In genomic region chr19:41398603-41399002, GRCh38 we compare ENCODE assay signal across 9 cellular contexts. TPM values are rescaled to one million over a fixed set of nuclear protein-coding genes. Genes with fewer than 3 reads are reported as not detected.
DNase-seq lines count a peak whose midpoint lies in the region; ATAC-seq and TF ChIP-seq lines count a peak whose summit lies in the region.
"Had no signal": no experiment of that assay in that cellular context is flagged by ENCODE, and none has a peak within 500 bp of the region (broad histone marks: within the 10 kb centered on the region; RNA-seq: fewer than 3 reads in every experiment).

No MANE protein-coding gene starts in this region.

- H3K27me3 Mint-ChIP-seq in central memory CD8-positive, alpha-beta T cell, result no peaks in the 10 kb centered on the region
- H3K27me3 Mint-ChIP-seq in naive B cell, result no peaks in the 10 kb centered on the region

- H3K4me3 ChIP-seq in AG09309 (ENCODE audit: control insufficient read depth, low read depth, low read length) (peak overlapping the region; percentile 88), HUES6 (ENCODE audit: low read depth, low read length) (peak overlapping the region; percentile 82)

- DNase-seq in AG09309 (ENCODE audit: low read depth) (no peak), naive B cell (no peak), GF-D8 (lab: John Stamatoyannopoulos, UW) (no peak), AML-193 (lab: John Stamatoyannopoulos, UW) (no peak), cerebellum (ENCODE audit: low spot score) (no peak)
- no peak for DNase-seq in central memory CD8-positive, alpha-beta T cell (ENCODE audit: low spot score in 2 of 2)
- DNase-seq: NCI-H524 had no signal

- peak overlapping the region; percentile 98 for H3K27ac Mint-ChIP-seq in central memory CD8-positive, alpha-beta T cell (ENCODE audit: low read depth)
- peak overlapping the region in 4 of 6 donors; percentile 41 to 100 (median 78) for H3K27ac Mint-ChIP-seq in naive B cell

- H3K9me3 ChIP-seq in HUES6 (ENCODE audit: control insufficient read depth, insufficient read depth, low read depth, low read length), result no peaks in the 10 kb centered on the region

- ATAC-seq in central memory CD8-positive, alpha-beta T cell (replicated peaks; ENCODE audit: extremely low read depth, poor library complexity, severe bottlenecking), result no peak
- no peak for ATAC-seq in naive B cell (ENCODE audit: low read depth in 2 of 2)
- no peak for ATAC-seq in HG02798 (IDR thresholded peaks at IDR 0.05; ENCODE audit: poor library complexity, unreplicated experiment)

- H3K4me3 Mint-ChIP-seq in central memory CD8-positive, alpha-beta T cell, result peak overlapping the region; percentile 100
- H3K4me3 Mint-ChIP-seq in naive B cell, result peak overlapping the region; percentile 90 to 100 (median 99)

- peak overlapping the region; percentile 99 for H3K9ac ChIP-seq in HUES6 (ENCODE audit: low read length)

- no peaks in the 10 kb centered on the region for H3K27me3 ChIP-seq in HUES6 (ENCODE audit: control insufficient read depth, insufficient read depth, low read length)

- H3K27ac ChIP-seq in HUES6 (ENCODE audit: low read depth, low read length), result no peak overlapping the region

- no peaks in the 10 kb centered on the region for H3K9me3 Mint-ChIP-seq in central memory CD8-positive, alpha-beta T cell
- no peaks in the 10 kb centered on the region for H3K9me3 Mint-ChIP-seq in naive B cell

- H3K4me1 Mint-ChIP-seq in central memory CD8-positive, alpha-beta T cell, result peaks cover 55% of the 10 kb centered on the region
- peaks cover 42 to 57% (median 43%) of the 10 kb centered on the region in 3 donors for H3K4me1 Mint-ChIP-seq in naive B cell

- TF ChIP-seq CTCF in AG09309 (IDR thresholded peaks at IDR 0.05; ENCODE audit: control insufficient read depth, insufficient read depth, low read depth, low read length, missing control alignments), result no peak

- no peaks in the 10 kb centered on the region for H3K36me3 ChIP-seq in HUES6 (ENCODE audit: control insufficient read depth, insufficient read depth, low read length)

- H3K4me1 ChIP-seq in HUES6 (ENCODE audit: control insufficient read depth, insufficient read depth, low read length), result peaks cover 4% of the 10 kb centered on the region

- peaks cover 19% of the 10 kb centered on the region for H3K36me3 Mint-ChIP-seq in central memory CD8-positive, alpha-beta T cell (ENCODE audit: insufficient read depth)
- peaks cover 0 to 4% of the 10 kb centered on the region in 2 donors for H3K36me3 Mint-ChIP-seq in naive B cell

RNA-seq across cellular contexts. Expression of gene BCKDHA, which starts 1.0 kb away (rescaled TPM):
- polyA plus RNA-seq in naive B cell (ENCODE audit: low read depth in 6 of 6), result 10 to 100 TPM; 50.3 to 79.8 (median 68.0) TPM
- 23.0 TPM for total RNA-seq in cerebellum

RNA-seq across cellular contexts. Expression of gene EXOSC5, which starts 1.4 kb away (rescaled TPM):
- 10 to 100 TPM; 48.5 to 74.5 (median 62.6) TPM for polyA plus RNA-seq in naive B cell (ENCODE audit: low read depth in 6 of 6)
- total RNA-seq in cerebellum, result 7.4 TPM

RNA-seq across cellular contexts. Expression of gene TMEM91, which starts 22.3 kb away (rescaled TPM):
- polyA plus RNA-seq in naive B cell (ENCODE audit: low read depth in 6 of 6), result 1 to 10 TPM in 5 of 6 donors, not detected in 1; 1.7 to 3.5 (median 2.2) TPM
- 5.6 TPM for total RNA-seq in cerebellum

RNA-seq across cellular contexts. Expression of gene B3GNT8, which starts 28.6 kb away (rescaled TPM):
- polyA plus RNA-seq in naive B cell (ENCODE audit: low read depth in 6 of 6), result under 1 TPM in 4 of 6 donors, not detected in 2; 0.26 to 0.93 (median 0.35) TPM
- total RNA-seq in cerebellum, result 0.18 TPM

RNA-seq across cellular contexts. Expression of gene B9D2, which starts 34.7 kb away (rescaled TPM):
- polyA plus RNA-seq in naive B cell (ENCODE audit: low read depth in 6 of 6), result 10 to 100 TPM in 5 of 6 donors, 1 to 10 TPM in 1; 3.2 to 17.3 (median 14.3) TPM
- 2.4 TPM for total RNA-seq in cerebellum
